1 cellular context compared by ENCODE assay signal in the genomic region with DNA sequence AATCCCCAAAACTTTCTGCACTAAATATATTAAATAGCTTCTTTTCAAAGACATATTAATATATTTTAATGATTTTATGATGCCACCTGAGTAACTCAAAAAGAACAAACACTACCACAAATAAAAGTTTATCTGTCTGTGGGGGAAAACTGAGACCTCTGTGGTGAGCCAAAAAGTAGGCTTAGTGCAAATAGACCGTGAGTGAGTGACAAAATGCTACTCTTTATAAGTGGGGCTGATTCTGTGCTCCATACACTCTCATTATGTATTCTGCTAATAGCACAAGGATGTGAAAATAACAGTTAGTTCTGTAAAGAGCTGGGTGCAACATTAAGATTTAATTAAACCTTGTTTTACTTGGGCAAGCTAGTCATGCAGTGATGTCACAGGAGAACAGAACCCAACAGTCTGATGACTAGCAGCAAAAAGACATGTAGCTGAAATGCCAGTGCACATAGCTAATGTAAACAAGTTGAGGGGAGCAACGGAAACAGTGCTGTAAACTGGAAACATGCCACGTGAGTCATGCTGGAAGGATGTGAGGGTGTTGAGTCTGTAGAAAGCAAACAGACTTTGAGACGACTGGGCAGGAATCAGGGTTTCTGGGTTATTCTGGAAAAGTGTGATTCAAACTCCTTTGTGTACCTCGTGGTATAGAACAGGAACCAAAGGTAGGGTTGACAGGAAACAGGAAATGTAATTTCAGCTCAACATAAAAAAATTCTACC.
TF ChIP-seq lines count a peak whose summit lies in the region.

No MANE protein-coding gene starts in this region.

TF ChIP-seq in GM23338, 12 proteins besides CTCF, POLR2A, EP300 and RAD21 (continued from another document):
- TF ChIP-seq, protein P1, sequence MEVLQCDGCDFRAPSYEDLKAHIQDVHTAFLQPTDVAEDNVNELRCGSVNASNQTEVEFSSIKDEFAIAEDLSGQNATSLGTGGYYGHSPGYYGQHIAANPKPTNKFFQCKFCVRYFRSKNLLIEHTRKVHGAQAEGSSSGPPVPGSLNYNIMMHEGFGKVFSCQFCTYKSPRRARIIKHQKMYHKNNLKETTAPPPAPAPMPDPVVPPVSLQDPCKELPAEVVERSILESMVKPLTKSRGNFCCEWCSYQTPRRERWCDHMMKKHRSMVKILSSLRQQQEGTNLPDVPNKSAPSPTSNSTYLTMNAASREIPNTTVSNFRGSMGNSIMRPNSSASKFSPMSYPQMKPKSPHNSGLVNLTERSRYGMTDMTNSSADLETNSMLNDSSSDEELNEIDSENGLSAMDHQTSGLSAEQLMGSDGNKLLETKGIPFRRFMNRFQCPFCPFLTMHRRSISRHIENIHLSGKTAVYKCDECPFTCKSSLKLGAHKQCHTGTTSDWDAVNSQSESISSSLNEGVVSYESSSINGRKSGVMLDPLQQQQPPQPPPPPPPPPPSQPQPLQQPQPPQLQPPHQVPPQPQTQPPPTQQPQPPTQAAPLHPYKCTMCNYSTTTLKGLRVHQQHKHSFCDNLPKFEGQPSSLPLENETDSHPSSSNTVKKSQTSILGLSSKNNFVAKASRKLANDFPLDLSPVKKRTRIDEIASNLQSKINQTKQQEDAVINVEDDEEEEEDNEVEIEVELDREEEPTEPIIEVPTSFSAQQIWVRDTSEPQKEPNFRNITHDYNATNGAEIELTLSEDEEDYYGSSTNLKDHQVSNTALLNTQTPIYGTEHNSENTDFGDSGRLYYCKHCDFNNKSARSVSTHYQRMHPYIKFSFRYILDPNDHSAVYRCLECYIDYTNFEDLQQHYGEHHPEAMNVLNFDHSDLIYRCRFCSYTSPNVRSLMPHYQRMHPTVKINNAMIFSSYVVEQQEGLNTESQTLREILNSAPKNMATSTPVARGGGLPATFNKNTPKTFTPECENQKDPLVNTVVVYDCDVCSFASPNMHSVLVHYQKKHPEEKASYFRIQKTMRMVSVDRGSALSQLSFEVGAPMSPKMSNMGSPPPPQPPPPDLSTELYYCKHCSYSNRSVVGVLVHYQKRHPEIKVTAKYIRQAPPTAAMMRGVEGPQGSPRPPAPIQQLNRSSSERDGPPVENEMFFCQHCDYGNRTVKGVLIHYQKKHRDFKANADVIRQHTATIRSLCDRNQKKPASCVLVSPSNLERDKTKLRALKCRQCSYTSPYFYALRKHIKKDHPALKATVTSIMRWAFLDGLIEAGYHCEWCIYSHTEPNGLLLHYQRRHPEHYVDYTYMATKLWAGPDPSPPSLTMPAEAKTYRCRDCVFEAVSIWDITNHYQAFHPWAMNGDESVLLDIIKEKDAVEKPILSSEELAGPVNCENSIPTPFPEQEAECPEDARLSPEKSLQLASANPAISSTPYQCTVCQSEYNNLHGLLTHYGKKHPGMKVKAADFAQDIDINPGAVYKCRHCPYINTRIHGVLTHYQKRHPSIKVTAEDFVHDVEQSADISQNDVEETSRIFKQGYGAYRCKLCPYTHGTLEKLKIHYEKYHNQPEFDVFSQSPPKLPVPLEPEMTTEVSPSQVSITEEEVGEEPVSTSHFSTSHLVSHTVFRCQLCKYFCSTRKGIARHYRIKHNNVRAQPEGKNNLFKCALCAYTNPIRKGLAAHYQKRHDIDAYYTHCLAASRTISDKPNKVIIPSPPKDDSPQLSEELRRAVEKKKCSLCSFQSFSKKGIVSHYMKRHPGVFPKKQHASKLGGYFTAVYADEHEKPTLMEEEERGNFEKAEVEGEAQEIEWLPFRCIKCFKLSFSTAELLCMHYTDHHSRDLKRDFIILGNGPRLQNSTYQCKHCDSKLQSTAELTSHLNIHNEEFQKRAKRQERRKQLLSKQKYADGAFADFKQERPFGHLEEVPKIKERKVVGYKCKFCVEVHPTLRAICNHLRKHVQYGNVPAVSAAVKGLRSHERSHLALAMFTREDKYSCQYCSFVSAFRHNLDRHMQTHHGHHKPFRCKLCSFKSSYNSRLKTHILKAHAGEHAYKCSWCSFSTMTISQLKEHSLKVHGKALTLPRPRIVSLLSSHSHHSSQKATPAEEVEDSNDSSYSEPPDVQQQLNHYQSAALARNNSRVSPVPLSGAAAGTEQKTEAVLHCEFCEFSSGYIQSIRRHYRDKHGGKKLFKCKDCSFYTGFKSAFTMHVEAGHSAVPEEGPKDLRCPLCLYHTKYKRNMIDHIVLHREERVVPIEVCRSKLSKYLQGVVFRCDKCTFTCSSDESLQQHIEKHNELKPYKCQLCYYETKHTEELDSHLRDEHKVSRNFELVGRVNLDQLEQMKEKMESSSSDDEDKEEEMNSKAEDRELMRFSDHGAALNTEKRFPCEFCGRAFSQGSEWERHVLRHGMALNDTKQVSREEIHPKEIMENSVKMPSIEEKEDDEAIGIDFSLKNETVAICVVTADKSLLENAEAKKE (CRISPR knock-in tag; IDR thresholded peaks at IDR 0.05): no peak
TF ChIP-seq in GM23338: peak in this region for 0.
